Comparison of ENCODE assay signal across 1 cellular context in the genomic region with DNA sequence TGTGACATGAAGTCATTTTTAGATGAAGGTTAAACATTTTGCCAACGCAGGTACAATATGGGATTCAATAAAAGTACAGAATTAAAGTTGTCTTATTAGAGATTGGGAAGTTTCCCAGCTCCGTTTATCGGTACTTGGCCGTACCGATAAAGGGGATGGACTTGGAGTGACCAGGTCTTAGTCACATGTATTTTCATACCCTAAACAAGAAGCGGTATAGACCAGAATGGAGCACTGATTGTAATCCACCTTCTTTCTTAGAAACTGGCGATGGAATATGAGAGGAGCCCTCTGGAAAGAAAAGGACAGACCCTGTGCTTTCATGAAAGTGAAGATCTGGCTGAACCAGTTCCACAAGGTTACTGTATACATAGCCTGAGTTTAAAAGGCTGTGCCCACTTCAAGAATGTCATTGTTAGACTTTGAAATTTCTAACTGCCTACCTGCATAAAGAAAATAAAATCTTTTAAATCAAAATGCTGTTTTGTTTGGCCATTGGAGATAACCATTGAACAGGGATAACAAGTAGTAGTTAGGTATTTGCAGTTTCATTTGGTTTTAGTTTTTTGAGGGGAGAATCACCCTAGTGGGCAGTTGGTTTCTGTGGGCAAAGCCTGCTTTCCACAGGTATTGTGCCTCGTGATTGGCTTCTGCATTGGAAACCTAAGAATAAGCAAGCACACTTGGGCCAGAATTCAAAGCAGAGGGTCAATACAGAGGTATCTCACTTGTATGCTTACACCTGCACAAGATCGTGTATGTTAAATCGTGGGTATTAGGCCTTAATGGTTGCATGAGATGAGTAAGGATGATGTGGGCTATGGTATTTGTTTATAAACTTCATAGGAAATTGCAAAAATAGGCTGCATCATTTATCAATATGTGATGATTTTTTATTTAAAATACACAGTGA.
TF ChIP-seq lines count a peak whose summit lies in the region.

No MANE protein-coding gene starts in this region.

TF ChIP-seq in endothelial cell of umbilical vein, 7 proteins besides CTCF, POLR2A, EP300 and RAD21 (continued from another document):
- TF ChIP-seq, protein P1, sequence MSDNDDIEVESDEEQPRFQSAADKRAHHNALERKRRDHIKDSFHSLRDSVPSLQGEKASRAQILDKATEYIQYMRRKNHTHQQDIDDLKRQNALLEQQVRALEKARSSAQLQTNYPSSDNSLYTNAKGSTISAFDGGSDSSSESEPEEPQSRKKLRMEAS (IDR thresholded peaks at IDR 0.05; ENCODE audit: insufficient read depth, insufficient read length): no peak
TF ChIP-seq in endothelial cell of umbilical vein: peak in this region for 0.
